1 cellular context compared by ENCODE assay signal in the genomic region with DNA sequence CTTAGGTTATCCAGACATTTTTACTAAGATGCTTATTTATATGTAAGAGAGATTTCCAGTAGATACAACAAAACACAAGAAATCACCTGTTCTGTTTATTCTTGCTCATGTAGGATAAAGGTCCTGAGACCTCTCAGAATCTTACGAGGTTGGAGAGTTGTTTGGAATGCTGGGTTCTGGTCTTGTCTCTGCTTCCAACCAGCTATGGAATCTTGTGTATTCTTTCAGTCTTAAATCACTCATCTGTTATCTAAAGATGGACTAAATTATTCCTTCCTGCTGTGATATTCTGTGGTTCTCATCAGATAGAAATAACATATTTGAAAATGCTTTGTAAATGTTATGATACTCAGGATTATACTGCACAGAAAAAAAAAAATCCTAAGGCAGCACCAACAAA.
TF ChIP-seq lines count a peak whose summit lies in the region.

No MANE protein-coding gene starts in this region.

TF ChIP-seq in WTC11, 78 proteins besides CTCF, POLR2A, EP300 and RAD21 (continued from another document):
- no peak for TF ChIP-seq OVOL2 (CRISPR knock-in tag; IDR thresholded peaks at IDR 0.05; ENCODE audit: borderline replicate concordance)
- no peak for TF ChIP-seq EMX1 (CRISPR knock-in tag; IDR thresholded peaks at IDR 0.05)
- no peak for TF ChIP-seq MXD4 (CRISPR knock-in tag; IDR thresholded peaks at IDR 0.05; ENCODE audit: borderline replicate concordance)
- no peak for TF ChIP-seq ZNF396 (CRISPR knock-in tag; IDR thresholded peaks at IDR 0.05; ENCODE audit: borderline replicate concordance)
- TF ChIP-seq, protein P1, sequence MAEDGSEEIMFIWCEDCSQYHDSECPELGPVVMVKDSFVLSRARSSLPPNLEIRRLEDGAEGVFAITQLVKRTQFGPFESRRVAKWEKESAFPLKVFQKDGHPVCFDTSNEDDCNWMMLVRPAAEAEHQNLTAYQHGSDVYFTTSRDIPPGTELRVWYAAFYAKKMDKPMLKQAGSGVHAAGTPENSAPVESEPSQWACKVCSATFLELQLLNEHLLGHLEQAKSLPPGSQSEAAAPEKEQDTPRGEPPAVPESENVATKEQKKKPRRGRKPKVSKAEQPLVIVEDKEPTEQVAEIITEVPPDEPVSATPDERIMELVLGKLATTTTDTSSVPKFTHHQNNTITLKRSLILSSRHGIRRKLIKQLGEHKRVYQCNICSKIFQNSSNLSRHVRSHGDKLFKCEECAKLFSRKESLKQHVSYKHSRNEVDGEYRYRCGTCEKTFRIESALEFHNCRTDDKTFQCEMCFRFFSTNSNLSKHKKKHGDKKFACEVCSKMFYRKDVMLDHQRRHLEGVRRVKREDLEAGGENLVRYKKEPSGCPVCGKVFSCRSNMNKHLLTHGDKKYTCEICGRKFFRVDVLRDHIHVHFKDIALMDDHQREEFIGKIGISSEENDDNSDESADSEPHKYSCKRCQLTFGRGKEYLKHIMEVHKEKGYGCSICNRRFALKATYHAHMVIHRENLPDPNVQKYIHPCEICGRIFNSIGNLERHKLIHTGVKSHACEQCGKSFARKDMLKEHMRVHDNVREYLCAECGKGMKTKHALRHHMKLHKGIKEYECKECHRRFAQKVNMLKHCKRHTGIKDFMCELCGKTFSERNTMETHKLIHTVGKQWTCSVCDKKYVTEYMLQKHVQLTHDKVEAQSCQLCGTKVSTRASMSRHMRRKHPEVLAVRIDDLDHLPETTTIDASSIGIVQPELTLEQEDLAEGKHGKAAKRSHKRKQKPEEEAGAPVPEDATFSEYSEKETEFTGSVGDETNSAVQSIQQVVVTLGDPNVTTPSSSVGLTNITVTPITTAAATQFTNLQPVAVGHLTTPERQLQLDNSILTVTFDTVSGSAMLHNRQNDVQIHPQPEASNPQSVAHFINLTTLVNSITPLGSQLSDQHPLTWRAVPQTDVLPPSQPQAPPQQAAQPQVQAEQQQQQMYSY (CRISPR knock-in tag; IDR thresholded peaks at IDR 0.05): no peak
- TF ChIP-seq PRRX2 (CRISPR knock-in tag; IDR thresholded peaks at IDR 0.05): no peak
- no peak for TF ChIP-seq KAT7 (CRISPR knock-in tag; IDR thresholded peaks at IDR 0.05; ENCODE audit: borderline replicate concordance)
- TF ChIP-seq, protein P2, sequence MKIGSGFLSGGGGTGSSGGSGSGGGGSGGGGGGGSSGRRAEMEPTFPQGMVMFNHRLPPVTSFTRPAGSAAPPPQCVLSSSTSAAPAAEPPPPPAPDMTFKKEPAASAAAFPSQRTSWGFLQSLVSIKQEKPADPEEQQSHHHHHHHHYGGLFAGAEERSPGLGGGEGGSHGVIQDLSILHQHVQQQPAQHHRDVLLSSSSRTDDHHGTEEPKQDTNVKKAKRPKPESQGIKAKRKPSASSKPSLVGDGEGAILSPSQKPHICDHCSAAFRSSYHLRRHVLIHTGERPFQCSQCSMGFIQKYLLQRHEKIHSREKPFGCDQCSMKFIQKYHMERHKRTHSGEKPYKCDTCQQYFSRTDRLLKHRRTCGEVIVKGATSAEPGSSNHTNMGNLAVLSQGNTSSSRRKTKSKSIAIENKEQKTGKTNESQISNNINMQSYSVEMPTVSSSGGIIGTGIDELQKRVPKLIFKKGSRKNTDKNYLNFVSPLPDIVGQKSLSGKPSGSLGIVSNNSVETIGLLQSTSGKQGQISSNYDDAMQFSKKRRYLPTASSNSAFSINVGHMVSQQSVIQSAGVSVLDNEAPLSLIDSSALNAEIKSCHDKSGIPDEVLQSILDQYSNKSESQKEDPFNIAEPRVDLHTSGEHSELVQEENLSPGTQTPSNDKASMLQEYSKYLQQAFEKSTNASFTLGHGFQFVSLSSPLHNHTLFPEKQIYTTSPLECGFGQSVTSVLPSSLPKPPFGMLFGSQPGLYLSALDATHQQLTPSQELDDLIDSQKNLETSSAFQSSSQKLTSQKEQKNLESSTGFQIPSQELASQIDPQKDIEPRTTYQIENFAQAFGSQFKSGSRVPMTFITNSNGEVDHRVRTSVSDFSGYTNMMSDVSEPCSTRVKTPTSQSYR (CRISPR knock-in tag; IDR thresholded peaks at IDR 0.05): no peak
